In the genomic region with DNA sequence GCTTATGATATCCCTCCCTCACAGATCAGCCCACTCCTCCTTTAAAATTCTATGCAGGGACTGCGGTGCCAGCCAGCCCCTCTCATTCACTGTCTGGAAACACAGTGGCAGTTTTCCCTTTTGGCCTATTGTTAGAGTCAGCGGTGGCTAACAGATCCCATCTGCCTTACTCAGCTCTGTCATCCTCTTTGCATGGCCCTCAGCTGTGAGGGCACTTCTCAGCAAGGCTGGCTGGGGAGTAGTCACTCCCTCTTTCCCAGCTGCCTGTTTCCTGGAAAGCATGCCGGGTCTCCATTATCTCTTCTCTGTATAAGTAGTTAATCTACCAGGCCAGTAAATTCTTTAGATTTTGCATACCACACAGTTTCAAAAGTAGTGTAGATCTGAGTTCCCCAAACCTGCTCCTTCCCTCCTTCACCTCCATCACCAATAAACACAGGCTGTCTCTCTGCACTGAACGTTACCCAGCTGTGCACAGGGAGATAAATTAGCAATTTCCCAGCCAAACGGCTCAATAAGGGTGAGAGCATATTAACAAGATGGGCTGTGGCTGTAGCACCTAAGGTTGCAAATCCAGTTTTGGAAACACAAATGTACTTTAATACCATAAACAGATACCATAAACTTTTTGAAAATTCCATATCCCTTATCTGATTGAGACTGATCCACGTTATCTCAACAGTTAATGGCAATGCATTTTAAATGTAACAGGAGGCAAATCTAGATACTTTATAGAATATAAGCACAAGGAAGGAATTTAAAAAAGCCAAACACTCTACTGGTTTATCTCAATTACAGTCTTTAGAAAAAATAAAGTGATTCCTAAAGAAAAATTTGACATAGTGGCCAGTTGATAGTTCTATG, we compare ENCODE assay signal across 12 cellular contexts.
DNase-seq lines count a peak whose midpoint lies in the region; TF ChIP-seq lines count a peak whose summit lies in the region.
"Had no signal": no experiment of that assay in that cellular context is flagged by ENCODE, and none has a peak within 500 bp of the region (broad histone marks: within the 10 kb centered on the region; RNA-seq: fewer than 3 reads in every experiment).

No MANE protein-coding gene starts in this region.

- H3K4me3 ChIP-seq in H7 (ENCODE audit: insufficient read depth, low read depth, low read length) (no peak overlapping the region), ectodermal cell (ENCODE audit: insufficient read depth, low read depth, low read length) (no peak overlapping the region), esophagus squamous epithelium (no peak overlapping the region), MG63 (no peak overlapping the region)

- no peaks in the 10 kb centered on the region for H3K9me3 Mint-ChIP-seq in nephron
- no peaks in the 10 kb centered on the region for H3K9me3 Mint-ChIP-seq in HFFc6
- H3K9me3 Mint-ChIP-seq: activated CD4-positive, alpha-beta T cell treated with anti-CD3 and anti-CD28 coated beads, Interleukin-2, amount 10 ng/mL, durations not matched to agents 7 days and 5 days had no signal

- no peak for TF ChIP-seq POLR2A in esophagus squamous epithelium (IDR thresholded peaks at IDR 0.05)

- H3K4me3 Mint-ChIP-seq in nephron = peak overlapping the region in 1 of 3 experiments; percentile 2
- H3K4me3 Mint-ChIP-seq in HFFc6 = no peak overlapping the region
- H3K4me3 Mint-ChIP-seq: activated CD4-positive, alpha-beta T cell treated with anti-CD3 and anti-CD28 coated beads, Interleukin-2, amount 10 ng/mL, durations not matched to agents 7 days and 5 days; CD8-positive, alpha-beta memory T cell had no signal

- intact Hi-C loops in esophagus squamous epithelium (cut with DNase I) = no loop called here

- H3K27me3 Mint-ChIP-seq in nephron (ENCODE audit: low read depth) (no peaks in the 10 kb centered on the region), HFFc6 (ENCODE audit: insufficient read depth) (no peaks in the 10 kb centered on the region)
- H3K27me3 Mint-ChIP-seq: activated CD4-positive, alpha-beta T cell treated with anti-CD3 and anti-CD28 coated beads, Interleukin-2, amount 10 ng/mL, durations not matched to agents 7 days and 5 days; CD8-positive, alpha-beta memory T cell had no signal

- H3K4me1 ChIP-seq in ectodermal cell (ENCODE audit: control insufficient read depth, insufficient read depth, low read length) (peaks cover 5% of the 10 kb centered on the region), esophagus squamous epithelium (no peaks in the 10 kb centered on the region)

- peak; percentile 13 for DNase-seq in H7
- DNase-seq in NCI-H345 treated with DMSO at 0.1 percent for 48 hours (lab: John Stamatoyannopoulos, UW; ENCODE audit: unreplicated experiment) = peak; percentile 53
- no peak for DNase-seq in HFFc6
- DNase-seq in esophagus squamous epithelium (lab: John Stamatoyannopoulos, UW) = no peak
- no peak for DNase-seq in GDM1 (lab: John Stamatoyannopoulos, UW)
- DNase-seq in MG63 = no peak
- DNase-seq: activated CD4-positive, alpha-beta T cell treated with anti-CD3 and anti-CD28 coated beads, Interleukin-2, amount 10 ng/mL, durations not matched to agents 7 days and 5 days; activated effector memory CD4-positive, alpha-beta T cell treated with anti-CD3 and anti-CD28 coated beads, Interleukin-2, amount 50 U/mL, for 16 hours; CD8-positive, alpha-beta memory T cell; central memory CD4-positive, alpha-beta T cell had no signal

- WGBS in ectodermal cell, 2 experiments = 20 to 21% methylated on average over 6 of the region's 6 CpGs
- WGBS in esophagus squamous epithelium, 2 donors = 55 to 64% methylated on average over 6 of the region's 6 CpGs

- H3K27me3 ChIP-seq in H7 (ENCODE audit: control insufficient read depth, insufficient read depth, low read length) (no peaks in the 10 kb centered on the region), ectodermal cell (ENCODE audit: control insufficient read depth, insufficient read depth, low read length, poor library complexity, severe bottlenecking) (peaks cover 3% of the 10 kb centered on the region), esophagus squamous epithelium (no peaks in the 10 kb centered on the region), MG63 (no peaks in the 10 kb centered on the region)

- TF ChIP-seq CTCF in nephron (IDR thresholded peaks at IDR 0.05; ENCODE audit: unreplicated experiment in 3 of 3) (no peak), HFFc6 (IDR thresholded peaks at IDR 0.05) (no peak), esophagus squamous epithelium (IDR thresholded peaks at IDR 0.05) (no peak)

- H3K36me3 ChIP-seq in H7 (replicated peaks; ENCODE audit: control insufficient read depth, insufficient read depth, low read length) = no peaks in the 10 kb centered on the region
- H3K36me3 ChIP-seq in ectodermal cell (ENCODE audit: control insufficient read depth, insufficient read depth, low read length) = no peaks in the 10 kb centered on the region
- H3K36me3 ChIP-seq in esophagus squamous epithelium = no peaks in the 10 kb centered on the region
- no peaks in the 10 kb centered on the region for H3K36me3 ChIP-seq in MG63

- no peaks in the 10 kb centered on the region for H3K9me3 ChIP-seq in ectodermal cell (ENCODE audit: control insufficient read depth, low read length)
- H3K9me3 ChIP-seq in esophagus squamous epithelium = no peaks in the 10 kb centered on the region
- no peaks in the 10 kb centered on the region for H3K9me3 ChIP-seq in MG63

- H3K36me3 Mint-ChIP-seq in nephron (ENCODE audit: low read depth) = no peaks in the 10 kb centered on the region
- no peaks in the 10 kb centered on the region for H3K36me3 Mint-ChIP-seq in HFFc6 (ENCODE audit: low read depth)
- H3K36me3 Mint-ChIP-seq: CD8-positive, alpha-beta memory T cell had no signal

- H3K4me1 Mint-ChIP-seq in nephron (peaks cover 18% of the 10 kb centered on the region), HFFc6 (ENCODE audit: low read depth) (peaks cover 13% of the 10 kb centered on the region; the same call in 1 of the 2 replicates)
- H3K4me1 Mint-ChIP-seq: activated CD4-positive, alpha-beta T cell treated with anti-CD3 and anti-CD28 coated beads, Interleukin-2, amount 10 ng/mL, durations not matched to agents 7 days and 5 days; CD8-positive, alpha-beta memory T cell had no signal

- H3K27ac ChIP-seq in ectodermal cell (ENCODE audit: insufficient read depth, low read depth, low read length, poor library complexity, severe bottlenecking) = peak overlapping the region; percentile 70
- no peak overlapping the region for H3K27ac ChIP-seq in esophagus squamous epithelium

- H3K27ac Mint-ChIP-seq in nephron = peak overlapping the region; percentile 63 to 72 (median 66)
- no peak overlapping the region for H3K27ac Mint-ChIP-seq in HFFc6
- H3K27ac Mint-ChIP-seq: activated CD4-positive, alpha-beta T cell treated with anti-CD3 and anti-CD28 coated beads, Interleukin-2, amount 10 ng/mL, durations not matched to agents 7 days and 5 days had no signal

Comparison
In these comparisons a context has a peak if more than half of its experiments do, and no peak if none do; other contexts are left out.
1. DNase-seq: peak in H7 (single experiment) and NCI-H345 treated with DMSO at 0.1 percent for 48 hours (single experiment); none in HFFc6 (single experiment), esophagus squamous epithelium (single experiment), GDM1 (single experiment) and MG63 (single experiment).